ENCODE assay signal across 9 cellular contexts in the genomic region with DNA sequence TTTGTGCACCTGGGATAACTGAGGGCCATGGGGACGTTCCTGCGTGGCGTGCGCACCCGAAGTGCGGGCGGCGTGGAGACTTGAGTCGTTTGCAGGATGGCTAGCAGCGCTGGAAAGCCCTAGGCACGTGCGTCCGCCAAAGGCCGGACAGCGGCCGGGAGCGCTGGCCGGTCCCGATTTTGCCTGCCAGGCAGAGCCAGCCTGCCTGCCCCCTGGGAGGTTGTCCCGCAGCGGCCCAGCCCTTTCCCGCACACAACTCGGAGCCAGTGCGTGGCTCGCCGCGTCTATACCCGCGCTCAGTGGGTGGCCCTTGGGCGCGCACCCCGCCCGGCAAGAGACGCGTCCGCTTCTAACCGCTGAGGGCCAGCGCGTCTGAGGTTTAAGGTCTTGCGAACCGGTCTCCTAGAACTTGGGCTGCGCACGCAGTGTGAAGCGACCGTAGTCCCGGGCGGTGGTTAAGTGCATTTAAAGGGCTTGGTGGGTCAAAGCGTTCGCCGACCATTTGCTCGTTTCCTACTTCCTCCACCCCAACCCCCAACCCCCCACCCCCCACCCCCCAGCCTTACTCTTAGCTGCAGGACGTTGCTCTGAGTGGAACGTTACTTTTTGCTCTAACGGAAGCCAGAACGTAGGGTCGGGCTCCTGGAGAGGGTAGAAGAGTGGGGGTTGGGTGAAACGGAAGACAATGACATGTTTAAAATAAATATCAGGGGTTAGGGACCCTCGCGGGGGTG. TPM values are rescaled to one million over a fixed set of nuclear protein-coding genes. Genes with fewer than 3 reads are reported as not detected.
DNase-seq lines count a peak whose midpoint lies in the region; ATAC-seq, FAIRE-seq and TF ChIP-seq lines count a peak whose summit lies in the region.
"Had no signal": no experiment of that assay in that cellular context is flagged by ENCODE, and none has a peak within 500 bp of the region (broad histone marks: within the 10 kb centered on the region; RNA-seq: fewer than 3 reads in every experiment).

No MANE protein-coding gene starts in this region.

- H2AFZ ChIP-seq in astrocyte (ENCODE audit: low read depth, low read length), result peak overlapping the region; percentile 97

- H3K4me1 ChIP-seq in Panc1 (ENCODE audit: control insufficient read depth, insufficient read depth, low read length) (peaks cover 32% of the 10 kb centered on the region), astrocyte (ENCODE audit: insufficient read depth, low read length) (peaks cover 12% of the 10 kb centered on the region), iPS-18a (ENCODE audit: control insufficient read depth, low read depth, low read length) (peaks cover 22% of the 10 kb centered on the region), spleen (peaks cover 8 to 29% (median 27%) of the 10 kb centered on the region in 6 donors)

- peak overlapping the region; percentile 64 for H3K27ac Mint-ChIP-seq in astrocyte (ENCODE audit: unreplicated experiment)

- H3K4me2 ChIP-seq in astrocyte (ENCODE audit: low read length), result peak overlapping the region; percentile 99

- FAIRE-seq in astrocyte (lab: Jason Lieb, UNC), result no peak
- FAIRE-seq: endometrium had no signal

- POLR2A ChIA-PET in Panc1 (lab: Charles Lee), result interaction anchor here (0.6 to 0.7 kb wide), 2 partner anchors 9 to 235 kb away, joined by 3 to 6 read pairs; no protein-coding TSS in a partner anchor

- WGBS in spleen, 5 donors, result 0% methylated on average over 33 to 59 of the region's 59 CpGs

- ATAC-seq in Panc1, result peak; percentile 74

- H3K4me3 ChIP-seq in Panc1 (ENCODE audit: low read depth in 2 of 2, low read length in 2 of 2), result peak overlapping the region; percentile 77 to 87
- peak overlapping the region; percentile 81 for H3K4me3 ChIP-seq in astrocyte (ENCODE audit: insufficient read depth, low read depth, low read length)
- H3K4me3 ChIP-seq in iPS-18a (ENCODE audit: low read length), result peak overlapping the region; percentile 68
- peak overlapping the region; percentile 37 to 83 (median 68) for H3K4me3 ChIP-seq in spleen

- in situ Hi-C loops in Panc1 (cut with HindIII; ENCODE audit: low pct_unique_long_range_greater_than_20kb, low sequenced_read_pairs), result no loop called here

- H4K20me1 ChIP-seq in astrocyte (ENCODE audit: insufficient read depth, low read length), result no peaks in the 10 kb centered on the region

- H3K36me3 ChIP-seq in Panc1 (ENCODE audit: control insufficient read depth, insufficient read depth, low read length), result peaks cover 18% of the 10 kb centered on the region; the same call in 1 of the 2 replicates
- no peaks in the 10 kb centered on the region for H3K36me3 ChIP-seq in astrocyte (ENCODE audit: insufficient read depth, low read length)
- peaks cover 18% of the 10 kb centered on the region for H3K36me3 ChIP-seq in iPS-18a (ENCODE audit: control insufficient read depth, low read depth, low read length)
- no peaks in the 10 kb centered on the region for H3K36me3 ChIP-seq in spleen

- TF ChIP-seq CTCF in GM20000 (IDR thresholded peaks at IDR 0.05; ENCODE audit: extremely low read depth, missing control alignments), result no peak
- TF ChIP-seq CTCF in Panc1 (IDR thresholded peaks at IDR 0.05), result no peak
- no peak for TF ChIP-seq CTCF in astrocyte (IDR thresholded peaks at IDR 0.05; ENCODE audit: insufficient read depth, low read depth, low read length)
- TF ChIP-seq CTCF in spleen (IDR thresholded peaks at IDR 0.05 in 8 of 11, conservative IDR thresholded peaks at IDR 0.05 in 3 of 11), result no peak

- H3K27ac ChIP-seq in Panc1 (ENCODE audit: low read length) (peak overlapping the region; percentile 98), astrocyte (ENCODE audit: low read depth, low read length) (peak overlapping the region; percentile 86), iPS-18a (ENCODE audit: low read length) (peak overlapping the region; percentile 78), spleen (peak overlapping the region in 3 of 8 donors; percentile 10 to 46 (median 41))

- H3K79me2 ChIP-seq in astrocyte (ENCODE audit: insufficient read depth, low read length), result peaks cover 14% of the 10 kb centered on the region

- intact Hi-C loops in Panc1 (cut with micrococcal nuclease; ENCODE audit: unreplicated experiment), result no loop called here
- intact Hi-C loops in spleen (cut with DNase I; ENCODE audit: low total_unique reads), result no loop called here

- DNase-seq in DMS79 treated with DMSO at 0.1 percent for 48 hours (lab: John Stamatoyannopoulos, UW) (peak; percentile 74), GM20000 (ENCODE audit: low spot score) (peak; percentile 65), HS-27A (ENCODE audit: low read depth) (peak; percentile 15), Panc1 (ENCODE audit: low read depth, low spot score) (no peak), astrocyte (ENCODE audit: low read depth) (peak; percentile 48), spleen (peak; percentile 86), NCI-H1048 (lab: John Stamatoyannopoulos, UW) (no peak)

- peaks cover 6% of the 10 kb centered on the region for H3K36me3 Mint-ChIP-seq in astrocyte (ENCODE audit: low read depth, unreplicated experiment)

- CTCF ChIA-PET in Panc1 (lab: Charles Lee), result interaction anchor here (0.6 kb wide), 1 partner anchor 328 kb away, joined by 4 read pairs; no protein-coding TSS in a partner anchor

- peak overlapping the region; percentile 91 for H3K4me3 Mint-ChIP-seq in astrocyte (ENCODE audit: unreplicated experiment)

- H3K9me3 ChIP-seq in Panc1 (ENCODE audit: control insufficient read depth, insufficient read depth, low read depth, low read length) (no peaks in the 10 kb centered on the region), astrocyte (ENCODE audit: insufficient read depth, low read depth, low read length) (no peaks in the 10 kb centered on the region), iPS-18a (ENCODE audit: control insufficient read depth, low read depth, low read length) (no peaks in the 10 kb centered on the region), spleen (no peaks in the 10 kb centered on the region)

- H3K27me3 ChIP-seq in Panc1 (ENCODE audit: control insufficient read depth, insufficient read depth, low read length) (no peaks in the 10 kb centered on the region), astrocyte (ENCODE audit: insufficient read depth, low read length) (peaks cover 9% of the 10 kb centered on the region), iPS-18a (ENCODE audit: control insufficient read depth, insufficient read depth, low read length) (no peaks in the 10 kb centered on the region), spleen (replicated peaks in 1 of 7) (peaks cover 0 to 69% (median 38%) of the 10 kb centered on the region in 7 donors)

- no TSS peak for BruUV-seq in Panc1 (replicated peaks; lab: Mats Ljungman, UMichigan)

- H3K4me1 Mint-ChIP-seq in astrocyte (ENCODE audit: low read depth, unreplicated experiment), result no peaks in the 10 kb centered on the region

- H3K9ac ChIP-seq in astrocyte (ENCODE audit: low read length) (peak overlapping the region; percentile 85), iPS-18a (ENCODE audit: low read length) (peak overlapping the region; percentile 83)

- peaks cover 10% of the 10 kb centered on the region for H3K27me3 Mint-ChIP-seq in astrocyte (ENCODE audit: low read depth, unreplicated experiment)

- peaks cover 2% of the 10 kb centered on the region for H3K9me3 Mint-ChIP-seq in astrocyte (ENCODE audit: unreplicated experiment)

- TF ChIP-seq POLR2A in spleen (IDR thresholded peaks at IDR 0.05), result no peak

RNA-seq across cellular contexts. Expression of gene CDCA7, which starts 0.6 kb away (rescaled TPM):
- 60.5 TPM for total RNA-seq in Panc1 (2021; ENCODE audit: unreplicated experiment)
- polyA plus RNA-seq in Panc1 (2012; ENCODE audit: insufficient read length), result 38.8 TPM
- total RNA-seq in astrocyte, result 4.6 and 5.3 TPM in 2 replicates
- 1 to 10 TPM; 1.3 to 5.2 (median 3.1) TPM for total RNA-seq in spleen
- 10 to 100 TPM in 1 of 3 donors, 1 to 10 TPM in 2; 2.1 to 12.4 (median 2.5) TPM for polyA plus RNA-seq in spleen

Comparison
In these comparisons a context has a peak if more than half of its experiments do, and no peak if none do; other contexts are left out.
1. DNase-seq: peak in DMS79 treated with DMSO at 0.1 percent for 48 hours (single experiment), GM20000 (single experiment), HS-27A (single experiment), astrocyte (single experiment) and spleen (single experiment); none in Panc1 (single experiment) and NCI-H1048 (single experiment).
2. Peak in every context shown above with its lines, with median percentiles within 50 percentile points of each other: H3K4me3 ChIP-seq.